In the genomic region with DNA sequence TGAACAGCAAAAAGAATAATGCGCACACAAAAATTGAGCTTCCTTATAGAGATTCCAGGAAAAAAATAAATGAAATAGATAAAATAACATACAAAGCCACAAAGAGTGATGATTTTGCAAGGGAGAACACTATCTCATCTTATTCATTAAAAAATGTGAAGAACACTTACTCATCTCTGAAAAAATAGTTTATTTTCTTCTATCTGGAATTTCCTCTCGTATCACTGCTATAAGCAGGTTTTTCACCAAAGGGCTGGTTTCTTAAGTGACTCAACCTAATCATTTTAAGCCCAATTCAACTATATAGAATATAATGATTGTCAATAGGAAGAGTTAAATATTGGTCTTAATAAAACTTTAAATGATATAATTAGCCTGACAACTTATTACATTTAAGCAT, we compare ENCODE assay signal across 20 cellular contexts.
"Had no signal": no experiment of that assay in that cellular context is flagged by ENCODE, and none has a peak within 500 bp of the region (broad histone marks: within the 10 kb centered on the region; RNA-seq: fewer than 3 reads in every experiment).

No MANE protein-coding gene starts in this region.

- DNase-seq: activated CD4-positive, alpha-beta memory T cell treated with anti-CD3 and anti-CD28 coated beads, Interleukin-2, amount 10 ng/mL, durations not matched to agents 7 days and 5 days; activated CD4-positive, alpha-beta T cell treated with anti-CD3 and anti-CD28 coated beads, Interleukin-2, amount 10 ng/mL, durations not matched to agents 24 days and 14 days; activated CD8-positive, alpha-beta memory T cell treated with anti-CD3 and anti-CD28 coated beads, Interleukin-2, amount 10 ng/mL, durations not matched to agents 7 days and 5 days; activated gamma-delta T cell; activated naive CD4-positive, alpha-beta T cell treated with anti-CD3 and anti-CD28 coated beads, Interleukin-2, amount 50 U/mL, for 16 hours; aorta; colonic mucosa; dorsolateral prefrontal cortex; effector memory CD8-positive, alpha-beta T cell; heart right ventricle; left colon; ovary; psoas muscle; stimulated activated CD4-positive, alpha-beta T cell treated with anti-CD3 and anti-CD28 coated beads, Interleukin-1b, Interleukin-23, amount 100 ng/mL, for 48 hours; stomach had no signal

- H3K27me3 ChIP-seq: breast epithelium, colonic mucosa, dorsolateral prefrontal cortex, heart right ventricle, ovary, right atrium auricular region, stomach, suprapubic skin, tibial nerve had no signal

- H3K27ac ChIP-seq: breast epithelium, colonic mucosa, heart right ventricle, ovary, psoas muscle, right atrium auricular region, stomach, suprapubic skin, tibial nerve, VCaP had no signal

- H3K9me3 ChIP-seq: breast epithelium, colonic mucosa, heart right ventricle, ovary, psoas muscle, right atrium auricular region, stomach, suprapubic skin, tibial nerve had no signal

- H3K36me3 ChIP-seq: breast epithelium, colonic mucosa, heart right ventricle, ovary, right atrium auricular region, stomach, suprapubic skin, tibial nerve had no signal

- H3K4me3 ChIP-seq: breast epithelium, colonic mucosa, dorsolateral prefrontal cortex, heart right ventricle, ovary, psoas muscle, right atrium auricular region, stomach, suprapubic skin, tibial nerve had no signal

- H3K4me1 ChIP-seq: breast epithelium, colonic mucosa, suprapubic skin had no signal
